In genomic region chr3:141452045-141452444, GRCh38 we compare ENCODE assay signal across 8 cellular contexts. TPM values are rescaled to one million over a fixed set of nuclear protein-coding genes. Genes with fewer than 3 reads are reported as not detected.
A peak's percentile ranks its signal among the peaks of the same experiment; 100 is the strongest.
DNase-seq lines count a peak whose midpoint lies in the region; ATAC-seq and TF ChIP-seq lines count a peak whose summit lies in the region.

No MANE protein-coding gene starts in this region.

- H3K4me1 ChIP-seq in mesenchymal stem cell (ENCODE audit: control insufficient read depth, insufficient read depth, low read depth, low read length), result peaks cover 3% of the 10 kb centered on the region

- no peak overlapping the region for H2BK120ac ChIP-seq in mesenchymal stem cell (ENCODE audit: low read depth, low read length)

- no peak overlapping the region for H2BK12ac ChIP-seq in mesenchymal stem cell (ENCODE audit: low read length in 2 of 2)

- H3K4me2 ChIP-seq in mesenchymal stem cell (ENCODE audit: low read length, poor library complexity, severe bottlenecking), result no peak overlapping the region

- peaks cover 0 to 21% of the 10 kb centered on the region in 2 experiments for H3K36me3 ChIP-seq in mesenchymal stem cell (ENCODE audit: control insufficient read depth in 1 of 2, insufficient read depth in 2 of 2, low read depth in 1 of 2, low read length in 2 of 2)

- no peak overlapping the region for H3K4me3 ChIP-seq in mesenchymal stem cell (ENCODE audit: insufficient read depth in 1 of 2, low read depth in 1 of 2, low read length in 2 of 2)

- no peaks in the 10 kb centered on the region for H3K9me3 ChIP-seq in mesenchymal stem cell (ENCODE audit: control insufficient read depth, low read length)

- in situ Hi-C loops in SK-MEL-5 (cut with HindIII; ENCODE audit: low pct_unique_long_range_greater_than_20kb, low sequenced_read_pairs), result no loop called here

- no peak overlapping the region for H4K8ac ChIP-seq in mesenchymal stem cell (ENCODE audit: low read length)

- TF ChIP-seq CTCF in GM20000 (IDR thresholded peaks at IDR 0.05; ENCODE audit: extremely low read depth, missing control alignments), result peak; percentile 50

- no peak overlapping the region for H3K14ac ChIP-seq in mesenchymal stem cell (ENCODE audit: low read length in 2 of 2)

- no peak overlapping the region for H2BK15ac ChIP-seq in mesenchymal stem cell (ENCODE audit: low read depth, poor library complexity, severe bottlenecking)

- no peak overlapping the region for H2AK5ac ChIP-seq in mesenchymal stem cell (ENCODE audit: low read length, severe bottlenecking)

- H3K79me1 ChIP-seq in mesenchymal stem cell (replicated peaks; ENCODE audit: low read length, poor library complexity, severe bottlenecking), result peaks cover 3% of the 10 kb centered on the region

- no peaks in the 10 kb centered on the region for H3K27me3 ChIP-seq in mesenchymal stem cell (ENCODE audit: control insufficient read depth in 1 of 2, insufficient read depth in 1 of 2, low read length in 2 of 2)

- H3K18ac ChIP-seq in mesenchymal stem cell (ENCODE audit: low read depth in 1 of 2, low read length in 2 of 2), result no peak overlapping the region

- DNase-seq in activated gamma-delta T cell treated with Interleukin-2 at 50 U/mL for 16 hours (peak; percentile 25), activated gamma-delta T cell (lab: John Stamatoyannopoulos, UW) (no peak), GM20000 (ENCODE audit: low spot score) (peak; percentile 64), SK-MEL-5 (ENCODE audit: low read depth, low spot score) (peak; percentile 76), dedifferentiated amniotic fluid mesenchymal stem cell (ENCODE audit: extremely low spot score) (peak; percentile 73), mesenchymal stem cell (peak; percentile 73)

- H3K23ac ChIP-seq in mesenchymal stem cell (ENCODE audit: low read length in 2 of 2), result no peak overlapping the region

- H3K9ac ChIP-seq in mesenchymal stem cell (ENCODE audit: low read length), result peak overlapping the region; percentile 61

- no peak overlapping the region for H2BK5ac ChIP-seq in mesenchymal stem cell (ENCODE audit: low read depth, low read length, poor library complexity, severe bottlenecking)

- no peak overlapping the region for H3K4ac ChIP-seq in mesenchymal stem cell (ENCODE audit: low read depth in 1 of 2, low read length in 2 of 2)

- no peak overlapping the region for H3K27ac ChIP-seq in mesenchymal stem cell (ENCODE audit: low read length, poor library complexity, severe bottlenecking)

- ATAC-seq in HG03565 (IDR thresholded peaks at IDR 0.05; ENCODE audit: unreplicated experiment), result peak; percentile 72
- ATAC-seq in HG03097 (IDR thresholded peaks at IDR 0.05; ENCODE audit: low FRiP score, unreplicated experiment), result no peak

- H4K91ac ChIP-seq in mesenchymal stem cell (ENCODE audit: low read length), result no peak overlapping the region

- H2AFZ ChIP-seq in mesenchymal stem cell (ENCODE audit: low read depth, low read length), result no peak overlapping the region

RNA-seq across cellular contexts. Expression of gene RASA2, which starts 34.8 kb away (rescaled TPM):
- 9.9 and 12.1 TPM in 2 replicates for total RNA-seq in SK-MEL-5 (2014; rRNA removed; shearing (Covaris generic))
- 4.2 and 7.1 TPM in 2 replicates for polyA plus RNA-seq in SK-MEL-5 (2015; cell fraction: cytosol; rRNA removed)
- 25.0 and 27.6 TPM in 2 replicates for polyA plus RNA-seq in SK-MEL-5 (2015; cell fraction: nucleus; rRNA removed)
- 3.9 TPM for polyA plus RNA-seq in mesenchymal stem cell (2013, experiment 1 of 2)
- polyA plus RNA-seq in mesenchymal stem cell (2013, experiment 2 of 2), result 4.1 TPM
